In genomic region chr19:35908977-35909683, GRCh38 we compare ENCODE assay signal across 8 cellular contexts. TPM values are rescaled to one million over a fixed set of nuclear protein-coding genes. Genes with fewer than 3 reads are reported as not detected.
DNase-seq lines count a peak whose midpoint lies in the region; ATAC-seq lines count a peak whose summit lies in the region.

No MANE protein-coding gene starts in this region.

- H3K4me3 Mint-ChIP-seq in immature natural killer cell, result peak overlapping the region; percentile 95 to 99 (median 98)
- peak overlapping the region in 1 of 2 donors; percentile 18 for H3K4me3 Mint-ChIP-seq in stimulated activated naive CD8-positive, alpha-beta T cell treated with anti-CD3 and anti-CD28 coated beads, Interleukin-15, amount 100 ng/mL, for 72 hours

- peaks cover 9 to 22% (median 17%) of the 10 kb centered on the region in 3 donors for H3K36me3 Mint-ChIP-seq in immature natural killer cell

- peaks cover 3 to 14% (median 5%) of the 10 kb centered on the region in 3 donors for H3K27me3 Mint-ChIP-seq in immature natural killer cell (ENCODE audit: low read depth in 3 of 3)
- no peaks in the 10 kb centered on the region for H3K27me3 Mint-ChIP-seq in stimulated activated naive CD8-positive, alpha-beta T cell treated with anti-CD3 and anti-CD28 coated beads, Interleukin-15, amount 100 ng/mL, for 72 hours

- H3K9me3 Mint-ChIP-seq in immature natural killer cell, result no peaks in the 10 kb centered on the region
- no peaks in the 10 kb centered on the region for H3K9me3 Mint-ChIP-seq in stimulated activated naive CD8-positive, alpha-beta T cell treated with anti-CD3 and anti-CD28 coated beads, Interleukin-15, amount 100 ng/mL, for 72 hours

- DNase-seq in SKM-1 treated with dmso at 0.1 percent for 144 hours (lab: John Stamatoyannopoulos, UW; ENCODE audit: unreplicated experiment), result peak; percentile 99
- peak; percentile 30 to 45 (median 43) for DNase-seq in immature natural killer cell
- no peak for DNase-seq in stimulated activated naive CD8-positive, alpha-beta T cell treated with anti-CD3 and anti-CD28 coated beads, Interleukin-15, amount 100 ng/mL, for 72 hours
- no peak for DNase-seq in stimulated activated naive CD4-positive, alpha-beta T cell treated with Interleukin-2 at 50 U/mL for 16 hours (lab: John Stamatoyannopoulos, UW)
- DNase-seq in NCI-H2081 treated with DMSO at 0.1 percent for 48 hours (lab: John Stamatoyannopoulos, UW), result no peak

- peak overlapping the region; percentile 94 to 100 (median 98) for H3K27ac Mint-ChIP-seq in immature natural killer cell
- peak overlapping the region; percentile 77 to 79 for H3K27ac Mint-ChIP-seq in stimulated activated naive CD8-positive, alpha-beta T cell treated with anti-CD3 and anti-CD28 coated beads, Interleukin-15, amount 100 ng/mL, for 72 hours

- peaks cover 52 to 53% of the 10 kb centered on the region in 2 donors for H3K4me1 Mint-ChIP-seq in immature natural killer cell
- peaks cover 69% of the 10 kb centered on the region for H3K4me1 Mint-ChIP-seq in stimulated activated naive CD8-positive, alpha-beta T cell treated with anti-CD3 and anti-CD28 coated beads, Interleukin-15, amount 100 ng/mL, for 72 hours

- ATAC-seq in GM21423 (IDR thresholded peaks at IDR 0.05; ENCODE audit: unreplicated experiment) (peak; percentile 46), GM19452 (IDR thresholded peaks at IDR 0.05; ENCODE audit: unreplicated experiment) (no peak), GM19455 (IDR thresholded peaks at IDR 0.05; ENCODE audit: unreplicated experiment) (no peak)
- ATAC-seq in stimulated activated naive CD8-positive, alpha-beta T cell treated with anti-CD3 and anti-CD28 coated beads, Interleukin-15, amount 100 ng/mL, for 72 hours, result peak; percentile 24

RNA-seq across cellular contexts. Expression of gene TYROBP, which starts 1.0 kb away (rescaled TPM):
- 1,000 to 10,000 TPM; 2,771 to 3,312 (median 2,871) TPM for polyA plus RNA-seq in immature natural killer cell

RNA-seq across cellular contexts. Expression of gene HCST, which starts 6.8 kb away (rescaled TPM):
- 1,000 to 10,000 TPM; 1,885 to 2,801 (median 2,654) TPM for polyA plus RNA-seq in immature natural killer cell

RNA-seq across cellular contexts. Expression of gene NFKBID, which starts 8.8 kb away (rescaled TPM):
- polyA plus RNA-seq in immature natural killer cell, result 1 to 10 TPM; 2.7 to 8.0 (median 2.9) TPM

RNA-seq across cellular contexts. Expression of gene LRFN3, which starts 27.0 kb away (rescaled TPM):
- polyA plus RNA-seq in immature natural killer cell, result under 1 TPM; 0.17 to 0.62 (median 0.32) TPM

RNA-seq across cellular contexts. Expression of gene APLP1, which starts 40.8 kb away (rescaled TPM):
- polyA plus RNA-seq in immature natural killer cell, result under 1 TPM in 1 of 3 donors, not detected in 2; 0.72 TPM

Comparison
In these comparisons a context has a peak if more than half of its experiments do, and no peak if none do; other contexts are left out.
1. ATAC-seq: peak in GM21423 (single experiment) and stimulated activated naive CD8-positive, alpha-beta T cell treated with anti-CD3 and anti-CD28 coated beads, Interleukin-15, amount 100 ng/mL, for 72 hours (single experiment); none in GM19452 (single experiment) and GM19455 (single experiment).
2. DNase-seq: peak in SKM-1 treated with dmso at 0.1 percent for 144 hours (single experiment) and immature natural killer cell (3 of 3); none in stimulated activated naive CD8-positive, alpha-beta T cell treated with anti-CD3 and anti-CD28 coated beads, Interleukin-15, amount 100 ng/mL, for 72 hours (0 of 2), stimulated activated naive CD4-positive, alpha-beta T cell treated with Interleukin-2 at 50 U/mL for 16 hours (single experiment) and NCI-H2081 treated with DMSO at 0.1 percent for 48 hours (single experiment).